24 cellular contexts compared by ENCODE assay signal in the genomic region with DNA sequence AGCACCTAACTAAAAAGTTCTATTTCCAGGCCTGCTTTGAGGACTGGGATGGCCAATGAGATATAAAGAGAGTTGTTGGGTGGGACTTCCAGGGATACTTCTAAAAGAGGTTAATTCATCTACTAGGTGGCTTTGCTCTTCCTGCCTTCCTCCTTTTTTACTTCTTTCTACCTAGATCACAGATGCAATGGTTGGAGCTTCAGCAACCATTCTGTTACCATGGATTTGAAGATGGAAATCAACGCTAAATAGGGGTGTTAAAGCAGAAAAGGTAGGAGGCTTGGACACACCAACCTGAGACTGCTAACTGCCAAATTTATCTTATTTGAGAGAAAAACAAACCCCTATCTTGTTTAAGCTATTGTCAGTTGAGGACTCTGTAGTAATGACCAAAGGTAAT.
"Had no signal": no experiment of that assay in that cellular context is flagged by ENCODE, and none has a peak within 500 bp of the region (broad histone marks: within the 10 kb centered on the region; RNA-seq: fewer than 3 reads in every experiment).

No MANE protein-coding gene starts in this region.

- DNase-seq: activated CD4-positive, alpha-beta T cell treated with anti-CD3 and anti-CD28 coated beads for 48 hours; activated CD4-positive, alpha-beta T cell treated with anti-CD3 and anti-CD28 coated beads, Interleukin-2, amount 50 U/mL, for 4 hours; activated CD4-positive, CD25-positive, alpha-beta regulatory T cell treated with anti-CD3 and anti-CD28 coated beads, Interleukin-2, amount 50 U/mL, for 72 hours; activated CD8-positive, alpha-beta memory T cell treated with anti-CD3 and anti-CD28 coated beads, Interleukin-2, amount 50 U/mL, for 48 hours; activated CD8-positive, alpha-beta T cell treated with anti-CD3 and anti-CD28 coated beads, Interleukin-2, amount 10 ng/mL, durations not matched to agents 7 days and 5 days; activated naive CD4-positive, alpha-beta T cell treated with anti-CD3 and anti-CD28 coated beads, Interleukin-2, amount 50 U/mL, for 16 hours; activated naive CD8-positive, alpha-beta T cell treated with anti-CD3 and anti-CD28 coated beads, Interleukin-2, amount 10 ng/mL, durations not matched to agents 7 days and 5 days; activated T-cell treated with anti-CD3 and anti-CD28 coated beads, Interleukin-2, amount 50 U/mL, for 1 hour; adrenal gland; Karpas-422; MM.1S; NCI-H1105 treated with DMSO at 0.1 percent for 48 hours; NCI-H1436 treated with DMSO at 0.1 percent for 48 hours; NCI-H187; NCI-H2081; NCI-H446; NCI-H524; Peyer's patch; Right ventricle myocardium superior; SJCRH30; SK-N-SH; T-helper 1 cell had no signal

- H3K27ac ChIP-seq: RWPE1, SJCRH30 had no signal

- H3K4me3 ChIP-seq: adrenal gland, breast epithelium, Peyer's patch, SJCRH30 had no signal

- H3K27me3 ChIP-seq: adrenal gland, breast epithelium, Peyer's patch, SJCRH30 had no signal

- H3K9me3 ChIP-seq: adrenal gland, breast epithelium, Peyer's patch, SJCRH30, SK-N-SH had no signal

- H3K4me1 ChIP-seq: breast epithelium had no signal

- H3K27ac Mint-ChIP-seq: activated CD8-positive, alpha-beta T cell treated with anti-CD3 and anti-CD28 coated beads, Interleukin-2, amount 10 ng/mL, durations not matched to agents 7 days and 5 days; activated naive CD8-positive, alpha-beta T cell treated with anti-CD3 and anti-CD28 coated beads, Interleukin-2, amount 10 ng/mL, durations not matched to agents 7 days and 5 days had no signal

- H3K9me3 Mint-ChIP-seq: activated naive CD8-positive, alpha-beta T cell treated with anti-CD3 and anti-CD28 coated beads, Interleukin-2, amount 10 ng/mL, durations not matched to agents 7 days and 5 days had no signal

- H3K36me3 Mint-ChIP-seq: activated naive CD8-positive, alpha-beta T cell treated with anti-CD3 and anti-CD28 coated beads, Interleukin-2, amount 10 ng/mL, durations not matched to agents 7 days and 5 days had no signal

- ATAC-seq: activated CD8-positive, alpha-beta T cell treated with anti-CD3 and anti-CD28 coated beads, Interleukin-2, amount 10 ng/mL, durations not matched to agents 7 days and 5 days had no signal

- H3K9ac ChIP-seq: SK-N-SH had no signal

- H3K36me3 ChIP-seq: adrenal gland, breast epithelium, Peyer's patch, SJCRH30 had no signal

- H3K4me3 Mint-ChIP-seq: activated CD8-positive, alpha-beta T cell treated with anti-CD3 and anti-CD28 coated beads, Interleukin-2, amount 10 ng/mL, durations not matched to agents 7 days and 5 days; activated naive CD8-positive, alpha-beta T cell treated with anti-CD3 and anti-CD28 coated beads, Interleukin-2, amount 10 ng/mL, durations not matched to agents 7 days and 5 days had no signal

- H3K4me2 ChIP-seq: SK-N-SH had no signal
